ENCODE assay signal across 13 cellular contexts in the genomic region with DNA sequence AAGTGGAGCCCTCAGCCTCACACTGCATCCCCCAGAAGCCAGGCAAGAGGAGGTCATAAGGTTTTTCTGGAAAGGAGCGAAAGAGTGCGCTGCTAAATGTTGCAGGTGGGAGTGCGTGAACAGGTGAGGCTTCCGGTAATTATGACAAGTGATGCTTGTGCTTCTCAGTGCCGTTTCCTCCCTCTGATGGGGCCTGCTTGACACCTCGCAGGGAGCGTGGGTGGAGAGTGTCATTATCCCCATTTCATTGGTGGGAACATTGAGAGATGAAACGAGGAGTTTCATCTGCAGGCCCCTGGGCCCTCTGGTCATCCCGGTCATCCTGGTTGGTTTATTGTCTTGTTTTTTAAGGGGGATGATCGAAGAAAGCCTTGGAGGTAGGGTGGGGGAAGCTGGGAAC. TPM values are rescaled to one million over a fixed set of nuclear protein-coding genes. Genes with fewer than 3 reads are reported as not detected.
DNase-seq lines count a peak whose midpoint lies in the region; ATAC-seq and TF ChIP-seq lines count a peak whose summit lies in the region.
"Had no signal": no experiment of that assay in that cellular context is flagged by ENCODE, and none has a peak within 500 bp of the region (broad histone marks: within the 10 kb centered on the region; RNA-seq: fewer than 3 reads in every experiment).

No MANE protein-coding gene starts in this region.

- ATAC-seq in GM18907 (IDR thresholded peaks at IDR 0.05; ENCODE audit: unreplicated experiment), result no peak

- peak overlapping the region in 3 of 59 donors; percentile 13 to 24 (median 16) for H3K4me3 ChIP-seq in dorsolateral prefrontal cortex
- H3K4me3 ChIP-seq: adrenal gland, Peyer's patch, prostate gland had no signal

- H3K27me3 ChIP-seq in dorsolateral prefrontal cortex, result no peaks in the 10 kb centered on the region
- H3K27me3 ChIP-seq: adrenal gland, Peyer's patch had no signal

- intact Hi-C loops in dorsolateral prefrontal cortex (cut with DNase I), result loop anchor here in 1 of 2 donors (2.0 to 5.0 kb wide), 2 partner anchors 36 to 57 kb away; a partner anchor contains a TSS

- TF ChIP-seq CTCF in dorsolateral prefrontal cortex (IDR thresholded peaks at IDR 0.05 in 54 of 56, conservative IDR thresholded peaks at IDR 0.05 in 2 of 56; ENCODE audit: low read depth in 1 of 56, partially characterized antibody in 56 of 56), result no peak

- peak overlapping the region in 39 of 59 donors; percentile 5 to 82 (median 49) for H3K27ac ChIP-seq in dorsolateral prefrontal cortex
- H3K27ac ChIP-seq: prostate gland had no signal

- DNase-seq in NCI-H1436 (lab: John Stamatoyannopoulos, UW) (peak; percentile 17), NCI-H1436 treated with DMSO at 0.1 percent for 48 hours (lab: John Stamatoyannopoulos, UW) (no peak), dorsolateral prefrontal cortex (no peak), KBM-7 (no peak), NCI-H446 (lab: John Stamatoyannopoulos, UW) (no peak)
- DNase-seq in activated CD4-positive, alpha-beta T cell treated with anti-CD3 and anti-CD28 coated beads, Interleukin-2, amount 50 U/mL, for 4 hours, result peak; percentile 60 to 65
- DNase-seq in stimulated activated CD4-positive, alpha-beta T cell treated with anti-CD3 and anti-CD28 coated beads, TNF-alpha, amount 100 ng/mL, for 4 hours (ENCODE audit: low read depth in 3 of 3), result peak in 2 of 3 experiments; percentile 31 to 40
- DNase-seq: DND-41, mammary epithelial cell, Peyer's patch had no signal

- in situ Hi-C loops in KBM-7 (cut with MboI; ENCODE audit: low pct_unique_long_range_greater_than_20kb, low sequenced_read_pairs), result no loop called here

RNA-seq across cellular contexts. Expression of a gene that starts 57.5 kb away (rescaled TPM):
- 100 to 1,000 TPM in 90 of 120 experiments, 10 to 100 TPM in 30; 54.7 to 211 (median 113) TPM for total RNA-seq in dorsolateral prefrontal cortex

Comparison
In these comparisons a context has a peak if more than half of its experiments do, and no peak if none do; other contexts are left out.
1. DNase-seq: peak in NCI-H1436 (single experiment), activated CD4-positive, alpha-beta T cell treated with anti-CD3 and anti-CD28 coated beads, Interleukin-2, amount 50 U/mL, for 4 hours (2 of 2) and stimulated activated CD4-positive, alpha-beta T cell treated with anti-CD3 and anti-CD28 coated beads, TNF-alpha, amount 100 ng/mL, for 4 hours (2 of 3); none in NCI-H1436 treated with DMSO at 0.1 percent for 48 hours (single experiment), dorsolateral prefrontal cortex (0 of 10), KBM-7 (single experiment) and NCI-H446 (0 of 2).